ENCODE assay signal across 9 cellular contexts in genomic region chrX:107565916-107566602, GRCh38.
A peak's percentile ranks its signal among the peaks of the same experiment; 100 is the strongest.
DNase-seq lines count a peak whose midpoint lies in the region; ATAC-seq lines count a peak whose summit lies in the region.
"Had no signal": no experiment of that assay in that cellular context is flagged by ENCODE, and none has a peak within 500 bp of the region (broad histone marks: within the 10 kb centered on the region; RNA-seq: fewer than 3 reads in every experiment).

No MANE protein-coding gene starts in this region.

- H4K8ac ChIP-seq in trophoblast cell (ENCODE audit: low read depth, low read length) = no peak overlapping the region

- H3K9ac ChIP-seq in trophoblast cell (ENCODE audit: low read length) = no peak overlapping the region

- H3K4me3 ChIP-seq in H7 (ENCODE audit: insufficient read depth, low read depth, low read length) (no peak overlapping the region), trophoblast cell (ENCODE audit: low read depth, low read length) (no peak overlapping the region)
- H3K4me3 ChIP-seq: heart left ventricle had no signal

- H2BK5ac ChIP-seq in trophoblast cell (ENCODE audit: low read depth, low read length, poor library complexity) = peak overlapping the region; percentile 59

- no peak overlapping the region for H3K23ac ChIP-seq in trophoblast cell (ENCODE audit: low read length)

- peaks cover 35 to 43% of the 10 kb centered on the region in 2 experiments for H3K4me1 ChIP-seq in trophoblast cell (ENCODE audit: control insufficient read depth in 1 of 2, insufficient read depth in 2 of 2, low read length in 2 of 2)
- H3K4me1 ChIP-seq: heart left ventricle had no signal

- H3K14ac ChIP-seq in trophoblast cell (ENCODE audit: low read length) = peak overlapping the region; percentile 51

- peaks cover 23% of the 10 kb centered on the region for H3K79me1 ChIP-seq in trophoblast cell (ENCODE audit: low read length)

- peak overlapping the region; percentile 46 for H3K27ac ChIP-seq in trophoblast cell (ENCODE audit: low read depth, low read length)
- H3K27ac ChIP-seq: heart left ventricle had no signal

- no peaks in the 10 kb centered on the region for H3K79me2 ChIP-seq in trophoblast cell (ENCODE audit: control insufficient read depth, insufficient read depth, low read length, poor library complexity)

- no peak overlapping the region for H3K4me2 ChIP-seq in trophoblast cell (ENCODE audit: low read length)

- H3K27me3 ChIP-seq in H7 (ENCODE audit: control insufficient read depth, insufficient read depth, low read length) (no peaks in the 10 kb centered on the region), trophoblast cell (ENCODE audit: insufficient read depth, low read length) (no peaks in the 10 kb centered on the region)

- H3K4ac ChIP-seq in trophoblast cell (ENCODE audit: low read depth, low read length) = no peak overlapping the region

- H3K18ac ChIP-seq in trophoblast cell (ENCODE audit: low read length) = peak overlapping the region; percentile 25

- peak overlapping the region; percentile 6 for H4K12ac ChIP-seq in trophoblast cell (ENCODE audit: low read depth, low read length)

- H2BK12ac ChIP-seq in trophoblast cell (ENCODE audit: low read length) = peak overlapping the region; percentile 93

- peak overlapping the region; percentile 81 for H4K91ac ChIP-seq in trophoblast cell (ENCODE audit: low read depth, low read length)

- H2BK120ac ChIP-seq in trophoblast cell (ENCODE audit: insufficient read depth, low read length, poor library complexity) = peak overlapping the region; percentile 68

- no peak for ATAC-seq in HG03342 (IDR thresholded peaks at IDR 0.05; ENCODE audit: unreplicated experiment)
- ATAC-seq in GM18861 (IDR thresholded peaks at IDR 0.05; ENCODE audit: unreplicated experiment) = no peak

- no peaks in the 10 kb centered on the region for H3K9me3 ChIP-seq in trophoblast cell (ENCODE audit: insufficient read depth, low read depth, low read length)
- H3K9me3 ChIP-seq: heart left ventricle had no signal

- no peak overlapping the region for H2AK5ac ChIP-seq in trophoblast cell (ENCODE audit: low read length)

- no CpG with 5 or more reads among the region's 8 CpGs for WGBS in trophoblast cell (ENCODE audit: extremely low coverage, insufficient coverage, insufficient read length)

- DNase-seq in H7 (peak; percentile 63), NCI-H2107 treated with DMSO at 0.1 percent for 48 hours (lab: John Stamatoyannopoulos, UW; ENCODE audit: unreplicated experiment) (peak; percentile 31), ecto neural progenitor cell (ENCODE audit: low spot score) (peak; percentile 69), trophoblast cell (no peak), 8988T (no peak)
- DNase-seq: heart left ventricle, NCI-H345 had no signal

- peak overlapping the region; percentile 82 for H2AFZ ChIP-seq in trophoblast cell (ENCODE audit: insufficient read depth, low read length, poor library complexity)

- no peaks in the 10 kb centered on the region; the same call in 1 of the 2 replicates for H3K36me3 ChIP-seq in H7 (replicated peaks; ENCODE audit: control insufficient read depth, insufficient read depth, low read length)
- no peaks in the 10 kb centered on the region for H3K36me3 ChIP-seq in trophoblast cell (ENCODE audit: control insufficient read depth in 1 of 2, insufficient read depth in 2 of 2, low read length in 2 of 2)
- H3K36me3 ChIP-seq: heart left ventricle had no signal

Comparison
In these comparisons a context has a peak if more than half of its experiments do, and no peak if none do; other contexts are left out.
1. DNase-seq: peak in H7 (single experiment), NCI-H2107 treated with DMSO at 0.1 percent for 48 hours (single experiment) and ecto neural progenitor cell (single experiment); none in trophoblast cell (0 of 2) and 8988T (single experiment).